Comparison of ENCODE assay signal across 10 cellular contexts in genomic region chr2:25378731-25379490, GRCh38. TPM values are rescaled to one million over a fixed set of nuclear protein-coding genes. Genes with fewer than 3 reads are reported as not detected.
DNase-seq lines count a peak whose midpoint lies in the region; ATAC-seq, FAIRE-seq and TF ChIP-seq lines count a peak whose summit lies in the region.
"Had no signal": no experiment of that assay in that cellular context is flagged by ENCODE, and none has a peak within 500 bp of the region (broad histone marks: within the 10 kb centered on the region; RNA-seq: fewer than 3 reads in every experiment).

No MANE protein-coding gene starts in this region.

- peaks cover 0 to 3% (median 0%) of the 10 kb centered on the region in 9 donors for H3K9me3 Mint-ChIP-seq in naive thymus-derived CD8-positive, alpha-beta T cell

- H4K20me1 ChIP-seq in PC-3 (ENCODE audit: low read length): no peaks in the 10 kb centered on the region
- H4K20me1 ChIP-seq in GM12878 (ENCODE audit: control insufficient read depth, insufficient read depth): no peaks in the 10 kb centered on the region

- H3K9me3 ChIP-seq in PC-3 (ENCODE audit: low read length): no peaks in the 10 kb centered on the region
- no peaks in the 10 kb centered on the region; the same call in 2 of the 3 replicates for H3K9me3 ChIP-seq in GM12878 (replicated peaks; ENCODE audit: control insufficient read depth, insufficient read depth, low read length)

- H3K27ac ChIP-seq in PC-3 (ENCODE audit: low read length): peak overlapping the region; percentile 82
- no peak overlapping the region for H3K27ac ChIP-seq in GM12878 (ENCODE audit: control insufficient read depth, insufficient read depth)

- TF ChIP-seq RAD21 in GM12878 (IDR thresholded peaks at IDR 0.05; ENCODE audit: insufficient read depth, low read depth, low read length): no peak

- no peak for TF ChIP-seq EP300 in GM12878 (IDR thresholded peaks at IDR 0.05; ENCODE audit: borderline replicate concordance in 1 of 2, control insufficient read depth in 1 of 2, low read depth in 2 of 2, low read length in 2 of 2)

- TF ChIP-seq POLR2A in GM12878 (IDR thresholded peaks at IDR 0.05; ENCODE audit: low read depth, low read length): no peak

- H3F3A ChIP-seq in PC-3 (ENCODE audit: low read length, unreplicated experiment): no peaks in the 10 kb centered on the region

- H3K9ac ChIP-seq in PC-3 (ENCODE audit: low read length) (peak overlapping the region; percentile 32; the same call in 1 of the 2 replicates), GM12878 (ENCODE audit: control insufficient read depth, insufficient read depth, low read length) (no peak overlapping the region)

- RAD21 ChIA-PET in GM12878 (lab: Charles Lee; ENCODE audit: unreplicated experiment): interaction anchor here (0.7 to 6.8 kb wide), 4 partner anchors 23 to 153 kb away, joined by 3 to 78 read pairs (median 7); no protein-coding TSS in a partner anchor

- H2AFZ ChIP-seq in PC-3 (ENCODE audit: low read length): peak overlapping the region; percentile 42; the same call in 1 of the 2 replicates
- H2AFZ ChIP-seq in GM12878 (ENCODE audit: control insufficient read depth, low read depth, low read length): no peak overlapping the region

- WGBS in GM12878 (ENCODE audit: insufficient coverage, insufficient replicate concordance, low lambda C conversion rate, missing lambda C conversion rate): 77% methylated on average over 10 of the region's 10 CpGs

- peak overlapping the region in 7 of 10 donors; percentile 20 to 83 (median 76) for H3K27ac Mint-ChIP-seq in naive thymus-derived CD8-positive, alpha-beta T cell

- H3K36me3 ChIP-seq in PC-3 (ENCODE audit: low read depth, low read length) (no peaks in the 10 kb centered on the region), GM12878 (ENCODE audit: control insufficient read depth in 2 of 2, insufficient read depth in 2 of 2, low read length in 1 of 2) (no peaks in the 10 kb centered on the region)

- in situ Hi-C loops in GM12878 (cut with MboI): no loop called here

- H3K79me2 ChIP-seq in PC-3 (ENCODE audit: low read length) (no peaks in the 10 kb centered on the region), GM12878 (ENCODE audit: control insufficient read depth, insufficient read depth, low read length) (no peaks in the 10 kb centered on the region)

- H3K4me2 ChIP-seq in PC-3 (ENCODE audit: low read length): peak overlapping the region; percentile 41
- H3K4me2 ChIP-seq in GM12878 (ENCODE audit: control insufficient read depth, insufficient read depth): peak overlapping the region; percentile 18; the same call in 1 of the 2 replicates

- intact Hi-C loops in PC-3 (cut with micrococcal nuclease): loop anchor here (1.0 kb wide), 1 partner anchor 188 kb away; no protein-coding TSS in a partner anchor
- intact Hi-C loops in GM12878 (cut with micrococcal nuclease; ENCODE audit: unreplicated experiment): no loop called here

- peak overlapping the region in 4 of 10 donors; percentile 7 to 51 (median 32) for H3K4me3 Mint-ChIP-seq in naive thymus-derived CD8-positive, alpha-beta T cell

- H3K36me3 Mint-ChIP-seq in naive thymus-derived CD8-positive, alpha-beta T cell: peaks cover 0 to 4% (median 2%) of the 10 kb centered on the region in 3 donors
- H3K36me3 Mint-ChIP-seq: naive B cell had no signal

- no peak overlapping the region for H3K4me3 ChIP-seq in PC-3 (ENCODE audit: low read length)
- H3K4me3 ChIP-seq in GM12878: no peak overlapping the region

- H3K27me3 Mint-ChIP-seq in naive thymus-derived CD8-positive, alpha-beta T cell: no peaks in the 10 kb centered on the region
- H3K27me3 Mint-ChIP-seq: naive B cell had no signal

- H3K4me1 Mint-ChIP-seq in naive thymus-derived CD8-positive, alpha-beta T cell: peaks cover 19 to 43% (median 37%) of the 10 kb centered on the region in 4 donors

- no peaks in the 10 kb centered on the region for H3K9me2 ChIP-seq in PC-3 (replicated peaks; ENCODE audit: low read length)

- SMC1A ChIA-PET in GM12878 (lab: Charles Lee; ENCODE audit: uncharacterized antibody, unreplicated experiment): interaction anchor here (0.9 to 13.4 kb wide), 3 partner anchors 24 to 40 kb away, joined by 5 to 92 read pairs (median 83); no protein-coding TSS in a partner anchor

- H3K27me3 ChIP-seq in PC-3 (ENCODE audit: low read length): no peaks in the 10 kb centered on the region
- H3K27me3 ChIP-seq in GM12878 (replicated peaks in 1 of 2; ENCODE audit: control insufficient read depth in 2 of 2, insufficient read depth in 2 of 2, low read length in 1 of 2): no peaks in the 10 kb centered on the region

- no peak for FAIRE-seq in GM12878 (lab: Jason Lieb, UNC)

- TF ChIP-seq CTCF in PC-3 (conservative IDR thresholded peaks at IDR 0.05; ENCODE audit: low read depth, low read length) (no peak), GM12878 (IDR thresholded peaks at IDR 0.05 in 2 of 3, conservative IDR thresholded peaks at IDR 0.05 in 1 of 3; ENCODE audit: control insufficient read depth in 2 of 3, extremely low read depth in 1 of 3, insufficient read depth in 1 of 3, low read depth in 3 of 3, low read length in 3 of 3) (no peak)

- CTCF ChIA-PET in PC-3 (lab: Charles Lee) (interaction anchor here (1.2 kb wide), 1 partner anchor 17 kb away, joined by 16 read pairs; no protein-coding TSS in a partner anchor), GM12878 (lab: Yijun Ruan, JAX) (interaction anchor here (1.0 to 8.5 kb wide), 4 partner anchors 14 to 188 kb away, joined by 3 to 126 read pairs (median 4); no protein-coding TSS in a partner anchor)

- BruUV-seq in PC-3 (replicated peaks; lab: Mats Ljungman, UMichigan) (no TSS peak), GM12878 (replicated peaks; lab: Mats Ljungman, UMichigan) (no TSS peak)

- ATAC-seq in PC-3: peak; percentile 59
- ATAC-seq in GM12878: no peak
- ATAC-seq in naive thymus-derived CD8-positive, alpha-beta T cell: no peak
- no peak for ATAC-seq in GM21367 (IDR thresholded peaks at IDR 0.05; ENCODE audit: unreplicated experiment)

- peaks cover 35% of the 10 kb centered on the region for H3K4me1 ChIP-seq in PC-3 (ENCODE audit: insufficient read depth, low read length)
- H3K4me1 ChIP-seq in GM12878 (ENCODE audit: control insufficient read depth, insufficient read depth, low read length): peaks cover 39% of the 10 kb centered on the region

- POLR2A ChIA-PET in PC-3 (lab: Charles Lee; ENCODE audit: unreplicated experiment) (no interaction called here), GM12878 (lab: Charles Lee) (interaction anchor here (0.5 to 8.6 kb wide), 8 partner anchors 16 to 102 kb away, joined by 3 to 73 read pairs (median 3); no protein-coding TSS in a partner anchor)
- POLR2A ChIA-PET in naive thymus-derived CD8-positive, alpha-beta T cell (lab: Charles Lee): interaction anchor here (0.6 to 1.2 kb wide), 2 partner anchors 17 to 18 kb away, joined by 3 to 4 read pairs; no protein-coding TSS in a partner anchor

- DNase-seq in EL: peak; percentile 65
- DNase-seq in PC-3: peak; percentile 81
- no peak for DNase-seq in GM12878 (ENCODE audit: low read depth, low spot score)
- no peak for DNase-seq in naive thymus-derived CD8-positive, alpha-beta T cell
- no peak for DNase-seq in SIG-M5 (lab: John Stamatoyannopoulos, UW)
- DNase-seq in OCI-M2 (lab: John Stamatoyannopoulos, UW; ENCODE audit: unreplicated experiment): no peak
- no peak for DNase-seq in NCI-H2107 treated with DMSO at 0.1 percent for 48 hours (lab: John Stamatoyannopoulos, UW; ENCODE audit: unreplicated experiment)
- DNase-seq: naive B cell, SHP77 had no signal

RNA-seq across cellular contexts. Expression of gene DNMT3A, which starts 37.2 kb away (rescaled TPM):
- total RNA-seq in PC-3 (2014; rRNA removed) (12.2 and 20.6 TPM in 2 replicates), GM12878 (2014; rRNA removed) (18.1 and 28.1 TPM in 2 replicates), GM12878 (2014; rRNA removed; fragmentation: Illumina TruSeq; extraction: Trizol) (17.7 and 18.5 TPM in 2 replicates), GM12878 (2021) (47.8 and 51.6 TPM in 2 replicates)
- total RNA-seq in GM12878 (2013; cell fraction: nucleolus; rRNA removed): 87.0 and 94.0 TPM in 2 replicates
- 9.7 TPM for polyA plus RNA-seq in GM12878 (2011; ENCODE audit: low read depth)
- polyA plus RNA-seq in GM12878 (2011; rRNA removed) (4.9 and 7.4 TPM in 2 replicates), GM12878 (2014; fragmentation: Illumina TruSeq; extraction: Trizol) (10.1 and 15.7 TPM in 2 replicates), GM12878 (2014; fragmentation: Nextera tagmentation; extraction: Ambion mirVana) (10 to 100 TPM; 11.1 to 29.9 TPM), GM12878 (2014; rRNA removed) (24.5 and 25.4 TPM in 2 replicates), GM12878 (2016; fragmentation: Nextera tagmentation; extraction: Ambion mirVana) (10 to 100 TPM; 12.3 to 16.3 TPM)
- polyA plus RNA-seq in GM12878 (2011; cell fraction: cytosol; rRNA removed): 8.9 and 11.4 TPM in 2 replicates
- 27.4 and 39.0 TPM in 2 replicates for polyA plus RNA-seq in GM12878 (2011; cell fraction: nucleus; rRNA removed)
- polyA plus RNA-seq in GM12878 (2012): 17.3 and 21.3 TPM in 2 replicates
- polyA minus RNA-seq in GM12878 (2011; rRNA and poly(A)+ RNA removed): 24.2 and 40.7 TPM in 2 replicates
- 7.3 and 19.0 TPM in 2 replicates for polyA minus RNA-seq in GM12878 (2011; cell fraction: cytosol; rRNA and poly(A)+ RNA removed)
- 17.5 and 40.3 TPM in 2 replicates for polyA minus RNA-seq in GM12878 (2011; cell fraction: nucleus; rRNA and poly(A)+ RNA removed)
- 100 to 1,000 TPM; 121 to 122 TPM for total RNA-seq in naive thymus-derived CD8-positive, alpha-beta T cell
- 10 to 100 TPM; 17.9 to 31.2 (median 27.2) TPM for polyA plus RNA-seq in naive thymus-derived CD8-positive, alpha-beta T cell

Comparison
In these comparisons a context has a peak if more than half of its experiments do, and no peak if none do; other contexts are left out.
1. DNase-seq: peak in EL (single experiment) and PC-3 (single experiment); none in GM12878 (single experiment), naive thymus-derived CD8-positive, alpha-beta T cell (0 of 10), SIG-M5 (single experiment), OCI-M2 (single experiment) and NCI-H2107 treated with DMSO at 0.1 percent for 48 hours (single experiment).